Comparison of ENCODE assay signal across 1 cellular context in the genomic region with DNA sequence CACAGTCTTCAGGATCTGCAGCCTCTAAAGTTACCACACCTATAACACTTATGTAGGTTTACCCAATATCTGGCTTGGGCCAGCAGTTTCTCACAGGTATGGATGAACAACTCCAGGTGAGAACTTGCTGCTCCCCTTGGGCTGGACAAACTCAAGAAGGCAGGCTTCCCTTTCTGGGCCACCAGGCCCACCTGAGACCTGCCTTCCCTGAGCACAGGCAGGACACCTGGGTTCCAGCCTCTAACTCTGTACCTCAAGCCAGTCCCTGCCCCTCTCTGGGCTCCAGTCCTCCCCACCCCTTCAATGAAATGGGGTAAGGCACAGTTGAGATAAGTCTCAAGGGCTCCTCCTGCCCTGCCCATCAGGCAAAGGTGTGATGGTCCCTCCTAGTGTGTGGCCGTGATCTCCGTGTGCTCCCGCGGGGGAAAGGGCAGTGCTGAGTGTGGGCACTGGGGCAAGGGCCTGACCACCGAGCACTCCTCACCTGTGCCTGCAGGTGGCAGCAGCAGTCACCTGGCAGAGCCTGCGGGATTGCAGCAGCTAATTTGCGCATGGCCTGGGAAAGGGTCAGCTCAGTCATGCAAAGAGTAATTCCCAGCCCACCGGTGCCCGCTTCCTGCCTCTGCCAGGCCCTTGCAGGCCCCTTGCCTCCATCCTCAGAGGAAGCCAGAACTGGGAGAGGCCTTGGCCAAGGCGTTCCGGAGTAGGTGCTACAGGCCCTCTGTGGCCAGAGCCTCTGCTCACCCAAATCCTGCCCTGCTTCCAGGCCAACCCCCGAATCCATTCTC.
TF ChIP-seq lines count a peak whose summit lies in the region.

No MANE protein-coding gene starts in this region.

TF ChIP-seq in HCT116, 20 proteins besides CTCF, POLR2A, EP300 and RAD21 (continued from another document):
- TF ChIP-seq, protein P1, sequence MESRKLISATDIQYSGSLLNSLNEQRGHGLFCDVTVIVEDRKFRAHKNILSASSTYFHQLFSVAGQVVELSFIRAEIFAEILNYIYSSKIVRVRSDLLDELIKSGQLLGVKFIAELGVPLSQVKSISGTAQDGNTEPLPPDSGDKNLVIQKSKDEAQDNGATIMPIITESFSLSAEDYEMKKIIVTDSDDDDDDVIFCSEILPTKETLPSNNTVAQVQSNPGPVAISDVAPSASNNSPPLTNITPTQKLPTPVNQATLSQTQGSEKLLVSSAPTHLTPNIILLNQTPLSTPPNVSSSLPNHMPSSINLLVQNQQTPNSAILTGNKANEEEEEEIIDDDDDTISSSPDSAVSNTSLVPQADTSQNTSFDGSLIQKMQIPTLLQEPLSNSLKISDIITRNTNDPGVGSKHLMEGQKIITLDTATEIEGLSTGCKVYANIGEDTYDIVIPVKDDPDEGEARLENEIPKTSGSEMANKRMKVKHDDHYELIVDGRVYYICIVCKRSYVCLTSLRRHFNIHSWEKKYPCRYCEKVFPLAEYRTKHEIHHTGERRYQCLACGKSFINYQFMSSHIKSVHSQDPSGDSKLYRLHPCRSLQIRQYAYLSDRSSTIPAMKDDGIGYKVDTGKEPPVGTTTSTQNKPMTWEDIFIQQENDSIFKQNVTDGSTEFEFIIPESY (IDR thresholded peaks at IDR 0.05; ENCODE audit: extremely low read depth, insufficient replicate concordance, low read length), result no peak
